Comparison of ENCODE assay signal across 3 cellular contexts in the genomic region with DNA sequence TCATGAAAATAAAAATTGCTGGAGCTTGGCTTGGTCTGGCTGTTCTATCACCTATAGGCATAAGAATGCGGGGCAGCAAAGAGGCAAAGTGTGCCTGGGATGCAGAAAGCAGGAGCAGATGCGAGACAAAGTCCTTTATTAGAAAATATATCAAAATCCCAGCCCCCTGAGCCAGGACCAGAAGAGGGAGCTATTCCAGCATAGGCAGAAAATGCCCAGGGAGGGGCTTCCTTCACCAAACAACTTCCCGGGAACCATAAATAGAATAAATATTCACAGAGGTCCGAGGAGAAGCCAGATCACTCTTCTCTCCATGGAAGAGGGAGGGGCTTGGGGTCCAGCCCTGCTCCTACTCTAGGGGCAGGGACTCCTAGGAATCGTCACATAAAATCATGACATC.
TF ChIP-seq lines count a peak whose summit lies in the region.

No MANE protein-coding gene starts in this region.

TF ChIP-seq in SK-N-SH, 30 proteins besides CTCF, POLR2A, EP300 and RAD21 (continued from another document):
- TF ChIP-seq, protein P1, sequence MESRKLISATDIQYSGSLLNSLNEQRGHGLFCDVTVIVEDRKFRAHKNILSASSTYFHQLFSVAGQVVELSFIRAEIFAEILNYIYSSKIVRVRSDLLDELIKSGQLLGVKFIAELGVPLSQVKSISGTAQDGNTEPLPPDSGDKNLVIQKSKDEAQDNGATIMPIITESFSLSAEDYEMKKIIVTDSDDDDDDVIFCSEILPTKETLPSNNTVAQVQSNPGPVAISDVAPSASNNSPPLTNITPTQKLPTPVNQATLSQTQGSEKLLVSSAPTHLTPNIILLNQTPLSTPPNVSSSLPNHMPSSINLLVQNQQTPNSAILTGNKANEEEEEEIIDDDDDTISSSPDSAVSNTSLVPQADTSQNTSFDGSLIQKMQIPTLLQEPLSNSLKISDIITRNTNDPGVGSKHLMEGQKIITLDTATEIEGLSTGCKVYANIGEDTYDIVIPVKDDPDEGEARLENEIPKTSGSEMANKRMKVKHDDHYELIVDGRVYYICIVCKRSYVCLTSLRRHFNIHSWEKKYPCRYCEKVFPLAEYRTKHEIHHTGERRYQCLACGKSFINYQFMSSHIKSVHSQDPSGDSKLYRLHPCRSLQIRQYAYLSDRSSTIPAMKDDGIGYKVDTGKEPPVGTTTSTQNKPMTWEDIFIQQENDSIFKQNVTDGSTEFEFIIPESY (IDR thresholded peaks at IDR 0.05; ENCODE audit: borderline replicate concordance, low read depth), result no peak
- TF ChIP-seq CHD2 (IDR thresholded peaks at IDR 0.05; ENCODE audit: low read length, partially characterized antibody) (no peak), FOXJ3 (CRISPR knock-in tag; IDR thresholded peaks at IDR 0.05) (no peak), FOSL2 (IDR thresholded peaks at IDR 0.05; ENCODE audit: borderline replicate concordance, low read depth) (no peak), RFX5 (IDR thresholded peaks at IDR 0.05; ENCODE audit: low read length) (no peak), POLR2AphosphoS5 (IDR thresholded peaks at IDR 0.05; ENCODE audit: low read depth, low read length) (no peak), JUND (IDR thresholded peaks at IDR 0.05) (no peak), TAF1 (IDR thresholded peaks at IDR 0.05; ENCODE audit: borderline replicate concordance, low read depth, low read length) (no peak), RXRA (IDR thresholded peaks at IDR 0.05; ENCODE audit: borderline replicate concordance, low read depth) (no peak), FOXM1 (IDR thresholded peaks at IDR 0.05; ENCODE audit: low read depth) (no peak), SIN3A (IDR thresholded peaks at IDR 0.05; ENCODE audit: borderline replicate concordance, low read depth, low read length) (no peak), SMC3 (IDR thresholded peaks at IDR 0.05; ENCODE audit: low read depth, low read length) (no peak), YY1 (IDR thresholded peaks at IDR 0.05; ENCODE audit: low read depth) (no peak)
- TF ChIP-seq, protein P2, sequence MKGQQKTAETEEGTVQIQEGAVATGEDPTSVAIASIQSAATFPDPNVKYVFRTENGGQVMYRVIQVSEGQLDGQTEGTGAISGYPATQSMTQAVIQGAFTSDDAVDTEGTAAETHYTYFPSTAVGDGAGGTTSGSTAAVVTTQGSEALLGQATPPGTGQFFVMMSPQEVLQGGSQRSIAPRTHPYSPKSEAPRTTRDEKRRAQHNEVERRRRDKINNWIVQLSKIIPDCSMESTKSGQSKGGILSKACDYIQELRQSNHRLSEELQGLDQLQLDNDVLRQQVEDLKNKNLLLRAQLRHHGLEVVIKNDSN (IDR thresholded peaks at IDR 0.05; ENCODE audit: borderline replicate concordance, low read depth), result no peak
- TF ChIP-seq, protein P3, sequence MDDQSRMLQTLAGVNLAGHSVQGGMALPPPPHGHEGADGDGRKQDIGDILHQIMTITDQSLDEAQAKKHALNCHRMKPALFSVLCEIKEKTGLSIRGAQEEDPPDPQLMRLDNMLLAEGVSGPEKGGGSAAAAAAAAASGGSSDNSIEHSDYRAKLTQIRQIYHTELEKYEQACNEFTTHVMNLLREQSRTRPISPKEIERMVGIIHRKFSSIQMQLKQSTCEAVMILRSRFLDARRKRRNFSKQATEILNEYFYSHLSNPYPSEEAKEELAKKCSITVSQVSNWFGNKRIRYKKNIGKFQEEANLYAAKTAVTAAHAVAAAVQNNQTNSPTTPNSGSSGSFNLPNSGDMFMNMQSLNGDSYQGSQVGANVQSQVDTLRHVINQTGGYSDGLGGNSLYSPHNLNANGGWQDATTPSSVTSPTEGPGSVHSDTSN (IDR thresholded peaks at IDR 0.05), result no peak
- TF ChIP-seq, protein P4, sequence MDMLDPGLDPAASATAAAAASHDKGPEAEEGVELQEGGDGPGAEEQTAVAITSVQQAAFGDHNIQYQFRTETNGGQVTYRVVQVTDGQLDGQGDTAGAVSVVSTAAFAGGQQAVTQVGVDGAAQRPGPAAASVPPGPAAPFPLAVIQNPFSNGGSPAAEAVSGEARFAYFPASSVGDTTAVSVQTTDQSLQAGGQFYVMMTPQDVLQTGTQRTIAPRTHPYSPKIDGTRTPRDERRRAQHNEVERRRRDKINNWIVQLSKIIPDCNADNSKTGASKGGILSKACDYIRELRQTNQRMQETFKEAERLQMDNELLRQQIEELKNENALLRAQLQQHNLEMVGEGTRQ (IDR thresholded peaks at IDR 0.05; ENCODE audit: borderline replicate concordance, low read depth, low read length), result no peak

TF ChIP-seq in SK-N-SH treated with all-trans-retinoic acid at 6 μM for 48 hours, 23 proteins besides CTCF, POLR2A, EP300 and RAD21:
- TF ChIP-seq, protein P5, sequence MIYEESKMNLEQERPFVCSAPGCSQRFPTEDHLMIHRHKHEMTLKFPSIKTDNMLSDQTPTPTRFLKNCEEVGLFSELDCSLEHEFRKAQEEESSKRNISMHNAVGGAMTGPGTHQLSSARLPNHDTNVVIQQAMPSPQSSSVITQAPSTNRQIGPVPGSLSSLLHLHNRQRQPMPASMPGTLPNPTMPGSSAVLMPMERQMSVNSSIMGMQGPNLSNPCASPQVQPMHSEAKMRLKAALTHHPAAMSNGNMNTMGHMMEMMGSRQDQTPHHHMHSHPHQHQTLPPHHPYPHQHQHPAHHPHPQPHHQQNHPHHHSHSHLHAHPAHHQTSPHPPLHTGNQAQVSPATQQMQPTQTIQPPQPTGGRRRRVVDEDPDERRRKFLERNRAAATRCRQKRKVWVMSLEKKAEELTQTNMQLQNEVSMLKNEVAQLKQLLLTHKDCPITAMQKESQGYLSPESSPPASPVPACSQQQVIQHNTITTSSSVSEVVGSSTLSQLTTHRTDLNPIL (CRISPR knock-in tag; IDR thresholded peaks at IDR 0.05; ENCODE audit: low read depth), result no peak
- no peak for TF ChIP-seq ISL1 (CRISPR knock-in tag; IDR thresholded peaks at IDR 0.05)

TF ChIP-seq in HEK293, 187 proteins besides CTCF, POLR2A, EP300 and RAD21 (continued from another document):
- TF ChIP-seq, protein P6, sequence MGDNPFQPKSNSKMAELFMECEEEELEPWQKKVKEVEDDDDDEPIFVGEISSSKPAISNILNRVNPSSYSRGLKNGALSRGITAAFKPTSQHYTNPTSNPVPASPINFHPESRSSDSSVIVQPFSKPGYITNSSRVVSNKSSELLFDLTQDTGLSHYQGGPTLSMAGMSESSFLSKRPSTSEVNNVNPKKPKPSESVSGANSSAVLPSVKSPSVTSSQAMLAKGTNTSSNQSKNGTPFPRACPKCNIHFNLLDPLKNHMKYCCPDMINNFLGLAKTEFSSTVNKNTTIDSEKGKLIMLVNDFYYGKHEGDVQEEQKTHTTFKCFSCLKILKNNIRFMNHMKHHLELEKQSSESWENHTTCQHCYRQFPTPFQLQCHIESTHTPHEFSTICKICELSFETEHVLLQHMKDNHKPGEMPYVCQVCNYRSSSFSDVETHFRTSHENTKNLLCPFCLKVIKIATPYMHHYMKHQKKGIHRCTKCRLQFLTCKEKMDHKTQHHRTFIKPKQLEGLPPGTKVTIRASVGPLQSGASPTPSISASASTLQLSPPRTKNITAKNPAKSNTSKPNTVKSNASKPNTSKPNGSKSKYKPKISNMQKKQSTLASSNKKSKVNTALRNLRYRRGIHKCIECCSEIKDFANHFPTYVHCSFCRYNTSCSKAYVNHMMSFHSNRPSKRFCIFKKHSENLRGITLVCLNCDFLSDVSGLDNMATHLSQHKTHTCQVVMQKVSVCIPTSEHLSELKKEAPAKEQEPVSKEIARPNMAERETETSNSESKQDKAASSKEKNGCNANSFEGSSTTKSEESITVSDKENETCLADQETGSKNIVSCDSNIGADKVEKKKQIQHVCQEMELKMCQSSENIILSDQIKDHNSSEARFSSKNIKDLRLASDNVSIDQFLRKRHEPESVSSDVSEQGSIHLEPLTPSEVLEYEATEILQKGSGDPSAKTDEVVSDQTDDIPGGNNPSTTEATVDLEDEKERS (tag by site-specific recombination; IDR thresholded peaks at IDR 0.05), result no peak
- no peak for TF ChIP-seq ZNF138 (tag by site-specific recombination; IDR thresholded peaks at IDR 0.05; ENCODE audit: borderline replicate concordance)
- TF ChIP-seq EGR2 (tag by site-specific recombination; IDR thresholded peaks at IDR 0.05; ENCODE audit: low read depth), result no peak
- TF ChIP-seq ZBTB7A (tag by site-specific recombination; IDR thresholded peaks at IDR 0.05; ENCODE audit: low read depth), result no peak
- TF ChIP-seq ZNF423 (tag by site-specific recombination; IDR thresholded peaks at IDR 0.05), result no peak
- no peak for TF ChIP-seq ZNF121 (tag by site-specific recombination; IDR thresholded peaks at IDR 0.05)
- no peak for TF ChIP-seq ZNF366 (tag by site-specific recombination; conservative IDR thresholded peaks at IDR 0.05)
- no peak for TF ChIP-seq ZNF777 (tag by site-specific recombination; IDR thresholded peaks at IDR 0.05; ENCODE audit: borderline replicate concordance)
- TF ChIP-seq, protein P7, sequence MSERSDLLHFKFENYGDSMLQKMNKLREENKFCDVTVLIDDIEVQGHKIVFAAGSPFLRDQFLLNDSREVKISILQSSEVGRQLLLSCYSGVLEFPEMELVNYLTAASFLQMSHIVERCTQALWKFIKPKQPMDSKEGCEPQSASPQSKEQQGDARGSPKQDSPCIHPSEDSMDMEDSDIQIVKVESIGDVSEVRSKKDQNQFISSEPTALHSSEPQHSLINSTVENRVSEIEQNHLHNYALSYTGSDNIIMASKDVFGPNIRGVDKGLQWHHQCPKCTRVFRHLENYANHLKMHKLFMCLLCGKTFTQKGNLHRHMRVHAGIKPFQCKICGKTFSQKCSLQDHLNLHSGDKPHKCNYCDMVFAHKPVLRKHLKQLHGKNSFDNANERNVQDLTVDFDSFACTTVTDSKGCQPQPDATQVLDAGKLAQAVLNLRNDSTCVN (tag by site-specific recombination; optimal IDR thresholded peaks at IDR 0.05), result no peak
- no peak for TF ChIP-seq ZFP37 (tag by site-specific recombination; IDR thresholded peaks at IDR 0.05)
- TF ChIP-seq OSR2 (tag by site-specific recombination; IDR thresholded peaks at IDR 0.05), result no peak
- TF ChIP-seq ZNF155 (tag by site-specific recombination; IDR thresholded peaks at IDR 0.05), result no peak
- no peak for TF ChIP-seq ZBTB21 (tag by site-specific recombination; IDR thresholded peaks at IDR 0.05)
- TF ChIP-seq, protein P8, sequence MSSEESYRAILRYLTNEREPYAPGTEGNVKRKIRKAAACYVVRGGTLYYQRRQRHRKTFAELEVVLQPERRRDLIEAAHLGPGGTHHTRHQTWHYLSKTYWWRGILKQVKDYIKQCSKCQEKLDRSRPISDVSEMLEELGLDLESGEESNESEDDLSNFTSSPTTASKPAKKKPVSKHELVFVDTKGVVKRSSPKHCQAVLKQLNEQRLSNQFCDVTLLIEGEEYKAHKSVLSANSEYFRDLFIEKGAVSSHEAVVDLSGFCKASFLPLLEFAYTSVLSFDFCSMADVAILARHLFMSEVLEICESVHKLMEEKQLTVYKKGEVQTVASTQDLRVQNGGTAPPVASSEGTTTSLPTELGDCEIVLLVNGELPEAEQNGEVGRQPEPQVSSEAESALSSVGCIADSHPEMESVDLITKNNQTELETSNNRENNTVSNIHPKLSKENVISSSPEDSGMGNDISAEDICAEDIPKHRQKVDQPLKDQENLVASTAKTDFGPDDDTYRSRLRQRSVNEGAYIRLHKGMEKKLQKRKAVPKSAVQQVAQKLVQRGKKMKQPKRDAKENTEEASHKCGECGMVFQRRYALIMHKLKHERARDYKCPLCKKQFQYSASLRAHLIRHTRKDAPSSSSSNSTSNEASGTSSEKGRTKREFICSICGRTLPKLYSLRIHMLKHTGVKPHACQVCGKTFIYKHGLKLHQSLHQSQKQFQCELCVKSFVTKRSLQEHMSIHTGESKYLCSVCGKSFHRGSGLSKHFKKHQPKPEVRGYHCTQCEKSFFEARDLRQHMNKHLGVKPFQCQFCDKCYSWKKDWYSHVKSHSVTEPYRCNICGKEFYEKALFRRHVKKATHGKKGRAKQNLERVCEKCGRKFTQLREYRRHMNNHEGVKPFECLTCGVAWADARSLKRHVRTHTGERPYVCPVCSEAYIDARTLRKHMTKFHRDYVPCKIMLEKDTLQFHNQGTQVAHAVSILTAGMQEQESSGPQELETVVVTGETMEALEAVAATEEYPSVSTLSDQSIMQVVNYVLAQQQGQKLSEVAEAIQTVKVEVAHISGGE (tag by site-specific recombination; conservative IDR thresholded peaks at IDR 0.05; ENCODE audit: low read depth), result no peak
- TF ChIP-seq, protein P9, sequence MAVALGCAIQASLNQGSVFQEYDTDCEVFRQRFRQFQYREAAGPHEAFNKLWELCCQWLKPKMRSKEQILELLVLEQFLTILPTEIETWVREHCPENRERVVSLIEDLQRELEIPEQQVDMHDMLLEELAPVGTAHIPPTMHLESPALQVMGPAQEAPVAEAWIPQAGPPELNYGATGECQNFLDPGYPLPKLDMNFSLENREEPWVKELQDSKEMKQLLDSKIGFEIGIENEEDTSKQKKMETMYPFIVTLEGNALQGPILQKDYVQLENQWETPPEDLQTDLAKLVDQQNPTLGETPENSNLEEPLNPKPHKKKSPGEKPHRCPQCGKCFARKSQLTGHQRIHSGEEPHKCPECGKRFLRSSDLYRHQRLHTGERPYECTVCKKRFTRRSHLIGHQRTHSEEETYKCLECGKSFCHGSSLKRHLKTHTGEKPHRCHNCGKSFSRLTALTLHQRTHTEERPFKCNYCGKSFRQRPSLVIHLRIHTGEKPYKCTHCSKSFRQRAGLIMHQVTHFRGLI (tag by site-specific recombination; IDR thresholded peaks at IDR 0.05), result no peak
- TF ChIP-seq ZNF621 (tag by site-specific recombination; IDR thresholded peaks at IDR 0.05), result no peak
